Comparison of ENCODE assay signal across 8 cellular contexts in genomic region chr17:42928714-42929496, GRCh38. TPM values are rescaled to one million over a fixed set of nuclear protein-coding genes. Genes with fewer than 3 reads are reported as not detected.
DNase-seq lines count a peak whose midpoint lies in the region; ATAC-seq, FAIRE-seq and TF ChIP-seq lines count a peak whose summit lies in the region.

No MANE protein-coding gene starts in this region.

- ATAC-seq in GM19395 (IDR thresholded peaks at IDR 0.05; ENCODE audit: unreplicated experiment): no peak

- no peaks in the 10 kb centered on the region for H4K20me1 ChIP-seq in MM.1S (ENCODE audit: insufficient read depth, low read length)

- H3K27me3 ChIP-seq in MM.1S (replicated peaks; ENCODE audit: insufficient read depth, low read length) (no peaks in the 10 kb centered on the region), endocrine pancreas (ENCODE audit: control insufficient read depth, insufficient read depth, low read length) (no peaks in the 10 kb centered on the region), subcutaneous abdominal adipose tissue (ENCODE audit: control insufficient read depth in 5 of 5, insufficient read depth in 4 of 5, low read length in 5 of 5) (no peaks in the 10 kb centered on the region)

- whole genome bisulfite sequencing in mesodermal cell (ENCODE audit: insufficient coverage in 2 of 2), 2 experiments: 76 to 93% methylated on average over 5 to 7 of the region's 9 CpGs

- no peaks in the 10 kb centered on the region for H3K36me3 ChIP-seq in MM.1S (replicated peaks; ENCODE audit: insufficient read depth, low read length)
- H3K36me3 ChIP-seq in endocrine pancreas (ENCODE audit: control insufficient read depth, insufficient read depth, low read length): no peaks in the 10 kb centered on the region
- H3K36me3 ChIP-seq in mesodermal cell (ENCODE audit: control insufficient read depth, insufficient read depth, low read length): no peaks in the 10 kb centered on the region
- H3K36me3 ChIP-seq in subcutaneous abdominal adipose tissue (ENCODE audit: control insufficient read depth in 5 of 5, insufficient read depth in 5 of 5, low read length in 5 of 5): no peaks in the 10 kb centered on the region

- H3K9me3 ChIP-seq in MM.1S (replicated peaks; ENCODE audit: insufficient read depth, low read length): no peaks in the 10 kb centered on the region
- H3K9me3 ChIP-seq in endocrine pancreas (ENCODE audit: control insufficient read depth, low read length): no peaks in the 10 kb centered on the region
- no peaks in the 10 kb centered on the region for H3K9me3 ChIP-seq in mesodermal cell (ENCODE audit: control insufficient read depth, low read length)
- H3K9me3 ChIP-seq in subcutaneous abdominal adipose tissue (ENCODE audit: control insufficient read depth in 5 of 5, low read length in 5 of 5): no peaks in the 10 kb centered on the region

- H3K4me1 ChIP-seq in MM.1S (ENCODE audit: low read length) (peaks cover 14% of the 10 kb centered on the region), endocrine pancreas (ENCODE audit: control insufficient read depth, insufficient read depth, low read length) (no peaks in the 10 kb centered on the region), mesodermal cell (ENCODE audit: control insufficient read depth, insufficient read depth, low read length, poor library complexity, severe bottlenecking) (peaks cover 4% of the 10 kb centered on the region), subcutaneous abdominal adipose tissue (ENCODE audit: control insufficient read depth in 5 of 5, insufficient read depth in 5 of 5, low read length in 5 of 5) (peaks cover 7 to 23% (median 12%) of the 10 kb centered on the region in 5 donors)

- H3K27ac ChIP-seq in MM.1S (ENCODE audit: low read length) (no peak overlapping the region), mesodermal cell (ENCODE audit: low read depth, low read length, severe bottlenecking) (peak overlapping the region; percentile 78), subcutaneous abdominal adipose tissue (ENCODE audit: low read depth, low read length) (peak overlapping the region; percentile 84)

- H3K4me3 ChIP-seq in MM.1S (ENCODE audit: low read length) (no peak overlapping the region), endocrine pancreas (ENCODE audit: control insufficient read depth, insufficient read depth, low read length) (peak overlapping the region; percentile 16), mesodermal cell (ENCODE audit: extremely low read depth, insufficient read depth, low read length, poor library complexity, severe bottlenecking) (no peak overlapping the region), subcutaneous abdominal adipose tissue (ENCODE audit: low read depth in 1 of 5, low read length in 5 of 5) (peak overlapping the region in 2 of 5 donors; percentile 17 to 18)

- H2AFZ ChIP-seq in MM.1S (ENCODE audit: low read length): peak overlapping the region; percentile 37; the same call in 1 of the 2 replicates

- H3K9ac ChIP-seq in MM.1S (ENCODE audit: low read length) (no peak overlapping the region), endocrine pancreas (ENCODE audit: control insufficient read depth, insufficient read depth, low read length) (no peak overlapping the region), subcutaneous abdominal adipose tissue (ENCODE audit: low read length in 5 of 5) (peak overlapping the region in 3 of 5 donors; percentile 37 to 58 (median 54))

- H3F3A ChIP-seq in MM.1S (ENCODE audit: insufficient read depth, low read length): peaks cover 5% of the 10 kb centered on the region; the same call in 1 of the 2 replicates

- in situ Hi-C loops in ACHN (cut with HindIII; ENCODE audit: low pct_ligation_motif_present, low pct_unique_long_range_greater_than_20kb, low sequenced_read_pairs): loop anchor here (25.0 kb wide), 1 partner anchor 192 kb away; the partner anchor contains the start of gene EZH1
- in situ Hi-C loops in GM13976 (cut with MboI; ENCODE audit: low sequenced_read_pairs, unreplicated experiment): no loop called here

- H3K4me2 ChIP-seq in MM.1S (ENCODE audit: low read depth, low read length): no peak overlapping the region

- DNase-seq in ACHN: peak; percentile 57
- peak; percentile 76 for DNase-seq in GM13976 (ENCODE audit: low spot score)
- peak; percentile 75 for DNase-seq in MM.1S

- FAIRE-seq in TTC549 (lab: Jason Lieb, UNC): peak; percentile 69

- H3K9me2 ChIP-seq in MM.1S (replicated peaks; ENCODE audit: insufficient read depth, low read length): no peaks in the 10 kb centered on the region

- H3K79me2 ChIP-seq in MM.1S (ENCODE audit: low read length): no peaks in the 10 kb centered on the region

- TF ChIP-seq CTCF in GM13976 (IDR thresholded peaks at IDR 0.05; ENCODE audit: borderline replicate concordance, control extremely low read depth, extremely low read depth, insufficient read depth, missing control alignments) (peak; percentile 50), MM.1S (IDR thresholded peaks at IDR 0.05; ENCODE audit: low read length) (peak; percentile 65)

RNA-seq across cellular contexts. Expression of gene G6PC1, which starts 28.3 kb away (rescaled TPM):
- polyA plus RNA-seq in mesodermal cell (2013, experiment 1 of 2): not detected
- polyA plus RNA-seq in mesodermal cell (2013, experiment 2 of 2): not detected

RNA-seq across cellular contexts. Expression of gene AARSD1, which starts 35.3 kb away (rescaled TPM):
- polyA plus RNA-seq in mesodermal cell (2013, experiment 1 of 2): 40.4 TPM
- 45.4 TPM for polyA plus RNA-seq in mesodermal cell (2013, experiment 2 of 2)

RNA-seq across cellular contexts. Expression of gene PTGES3L, which starts 51.0 kb away (rescaled TPM):
- polyA plus RNA-seq in mesodermal cell (2013, experiment 1 of 2): 3.8 TPM
- polyA plus RNA-seq in mesodermal cell (2013, experiment 2 of 2): 3.5 TPM

RNA-seq across cellular contexts. Expression of gene RUNDC1, which starts 51.5 kb away (rescaled TPM):
- 9.6 TPM for polyA plus RNA-seq in mesodermal cell (2013, experiment 1 of 2)
- 7.7 TPM for polyA plus RNA-seq in mesodermal cell (2013, experiment 2 of 2)

Comparison
In these comparisons a context has a peak if more than half of its experiments do, and no peak if none do; other contexts are left out.
1. H3K9ac ChIP-seq: peak in subcutaneous abdominal adipose tissue (3 of 5); none in MM.1S (single experiment) and endocrine pancreas (single experiment).
2. Peak in every context shown above with its lines, with median percentiles within 50 percentile points of each other: DNase-seq.